In genomic region chr19:10812902-10813404, GRCh38 we compare ENCODE assay signal across 9 cellular contexts. TPM values are rescaled to one million over a fixed set of nuclear protein-coding genes. Genes with fewer than 3 reads are reported as not detected.
DNase-seq lines count a peak whose midpoint lies in the region; ATAC-seq and TF ChIP-seq lines count a peak whose summit lies in the region.
"Had no signal": no experiment of that assay in that cellular context is flagged by ENCODE, and none has a peak within 500 bp of the region (broad histone marks: within the 10 kb centered on the region; RNA-seq: fewer than 3 reads in every experiment).

No MANE protein-coding gene starts in this region.

- no peaks in the 10 kb centered on the region for H3K27me3 ChIP-seq in upper lobe of right lung

- no peak for TF ChIP-seq CTCF in upper lobe of right lung (IDR thresholded peaks at IDR 0.05)

- no peak overlapping the region for H3K4me3 ChIP-seq in upper lobe of right lung

- intact Hi-C loops in upper lobe of right lung (cut with DNase I): no loop called here

- ATAC-seq in upper lobe of right lung (peak; percentile 61), HG03097 (IDR thresholded peaks at IDR 0.05; ENCODE audit: low FRiP score, unreplicated experiment) (no peak), HG02885 (IDR thresholded peaks at IDR 0.05; ENCODE audit: poor library complexity, unreplicated experiment) (no peak)
- ATAC-seq: left colon had no signal

- H3K4me1 ChIP-seq in upper lobe of right lung: peaks cover 10% of the 10 kb centered on the region

- in situ Hi-C loops in Caki2 (cut with HindIII; ENCODE audit: low pct_unique_long_range_greater_than_20kb, low sequenced_read_pairs): no loop called here

- no peaks in the 10 kb centered on the region for H3K9me3 ChIP-seq in upper lobe of right lung

- H3K36me3 ChIP-seq in upper lobe of right lung: peaks cover 87% of the 10 kb centered on the region

- peak; percentile 60 for DNase-seq in Caki2 (ENCODE audit: low read depth)
- DNase-seq in NOMO-1 treated with dmso at 0.1 percent for 144 hours (lab: John Stamatoyannopoulos, UW; ENCODE audit: unreplicated experiment): peak; percentile 82
- peak; percentile 68 for DNase-seq in brain pericyte (ENCODE audit: low read depth, low spot score)
- peak; percentile 84 to 93 for DNase-seq in lung microvascular endothelial cell (ENCODE audit: low read depth in 2 of 2)
- no peak for DNase-seq in upper lobe of right lung
- DNase-seq in NCI-H524 treated with DMSO at 0.1 percent for 48 hours (lab: John Stamatoyannopoulos, UW): no peak

- H3K27ac ChIP-seq in upper lobe of right lung: peak overlapping the region; percentile 49

RNA-seq across cellular contexts. Expression of gene TMED1, which starts 23.1 kb away (rescaled TPM):
- 47.7 and 64.0 TPM in 2 replicates for total RNA-seq in Caki2 (2014; rRNA removed; shearing (Covaris generic); ENCODE audit: low replicate concordance)
- 32.3 and 44.0 TPM in 2 replicates for total RNA-seq in lung microvascular endothelial cell
- total RNA-seq in upper lobe of right lung: 25.3 TPM

RNA-seq across cellular contexts. Expression of gene C19orf38, which starts 35.3 kb away (rescaled TPM):
- total RNA-seq in Caki2 (2014; rRNA removed; shearing (Covaris generic); ENCODE audit: low replicate concordance): 1.1 and 3.3 TPM in 2 replicates
- total RNA-seq in lung microvascular endothelial cell: 0.20 TPM in 1 of 2 replicates, not detected in the other
- total RNA-seq in upper lobe of right lung: 7.4 TPM

RNA-seq across cellular contexts. Expression of gene CARM1, which starts 58.4 kb away (rescaled TPM):
- 19.1 TPM in 2 replicates for total RNA-seq in Caki2 (2014; rRNA removed; shearing (Covaris generic); ENCODE audit: low replicate concordance)
- total RNA-seq in lung microvascular endothelial cell: 16.7 and 17.4 TPM in 2 replicates
- 25.5 TPM for total RNA-seq in upper lobe of right lung

Comparison
In these comparisons a context has a peak if more than half of its experiments do, and no peak if none do; other contexts are left out.
1. DNase-seq: peak in Caki2 (single experiment), NOMO-1 treated with dmso at 0.1 percent for 144 hours (single experiment), brain pericyte (single experiment) and lung microvascular endothelial cell (2 of 2); none in upper lobe of right lung (single experiment) and NCI-H524 treated with DMSO at 0.1 percent for 48 hours (single experiment).